Comparison of ENCODE assay signal across 13 cellular contexts in genomic region chr17:32310927-32311568, GRCh38. TPM values are rescaled to one million over a fixed set of nuclear protein-coding genes. Genes with fewer than 3 reads are reported as not detected.
DNase-seq lines count a peak whose midpoint lies in the region; ATAC-seq and TF ChIP-seq lines count a peak whose summit lies in the region.
"Had no signal": no experiment of that assay in that cellular context is flagged by ENCODE, and none has a peak within 500 bp of the region (broad histone marks: within the 10 kb centered on the region; RNA-seq: fewer than 3 reads in every experiment).

No MANE protein-coding gene starts in this region.

- TF ChIP-seq CTCF in progenitor cell of endocrine pancreas (IDR thresholded peaks at IDR 0.05; ENCODE audit: unreplicated experiment), result no peak
- TF ChIP-seq CTCF in smooth muscle cell (IDR thresholded peaks at IDR 0.05; ENCODE audit: borderline replicate concordance, insufficient read depth, poor library complexity, severe bottlenecking), result no peak

- no peak overlapping the region for H2AFZ ChIP-seq in smooth muscle cell (ENCODE audit: low read depth)

- no peak overlapping the region for H3K9ac ChIP-seq in smooth muscle cell (ENCODE audit: low read depth)
- H3K9ac ChIP-seq: BLaER1 had no signal

- no peak overlapping the region for H3K27ac Mint-ChIP-seq in progenitor cell of endocrine pancreas
- H3K27ac Mint-ChIP-seq: activated CD4-positive, alpha-beta T cell treated with anti-CD3 and anti-CD28 coated beads, Interleukin-2, amount 10 ng/mL, durations not matched to agents 7 days and 5 days had no signal

- H3K27me3 ChIP-seq in smooth muscle cell (ENCODE audit: low read depth), result peaks cover 64% of the 10 kb centered on the region
- H3K27me3 ChIP-seq: BLaER1, tibial nerve had no signal

- no peaks in the 10 kb centered on the region for H3K9me3 ChIP-seq in smooth muscle cell (replicated peaks; ENCODE audit: low read depth)
- H3K9me3 ChIP-seq: BLaER1, tibial nerve had no signal

- no peaks in the 10 kb centered on the region for H3K4me1 ChIP-seq in smooth muscle cell (ENCODE audit: low read depth)

- H3K27ac ChIP-seq in smooth muscle cell (ENCODE audit: low read depth), result no peak overlapping the region
- H3K27ac ChIP-seq: BLaER1, tibial nerve had no signal

- no peaks in the 10 kb centered on the region for H3F3A ChIP-seq in smooth muscle cell (ENCODE audit: low read depth)

- H3K36me3 Mint-ChIP-seq in progenitor cell of endocrine pancreas (ENCODE audit: insufficient read depth), result no peaks in the 10 kb centered on the region

- no peaks in the 10 kb centered on the region for H3K79me2 ChIP-seq in smooth muscle cell (ENCODE audit: low read depth)

- no peaks in the 10 kb centered on the region for H3K36me3 ChIP-seq in smooth muscle cell (ENCODE audit: low read depth)
- H3K36me3 ChIP-seq: BLaER1, tibial nerve had no signal

- H3K27me3 Mint-ChIP-seq in progenitor cell of endocrine pancreas, result peaks cover 17% of the 10 kb centered on the region

- H4K20me1 ChIP-seq in smooth muscle cell (ENCODE audit: low read depth), result no peaks in the 10 kb centered on the region
- H4K20me1 ChIP-seq: BLaER1 had no signal

- 37% methylated on average over 11 of the region's 11 CpGs for WGBS in smooth muscle cell (ENCODE audit: low lambda C conversion rate)

- no peak overlapping the region for H3K4me3 Mint-ChIP-seq in progenitor cell of endocrine pancreas (ENCODE audit: low read depth)
- H3K4me3 Mint-ChIP-seq: activated CD4-positive, alpha-beta T cell treated with anti-CD3 and anti-CD28 coated beads, Interleukin-2, amount 10 ng/mL, durations not matched to agents 7 days and 5 days had no signal

- no peak overlapping the region for H3K4me2 ChIP-seq in smooth muscle cell
- H3K4me2 ChIP-seq: BLaER1 had no signal

- no peak for ATAC-seq in HG03045 (IDR thresholded peaks at IDR 0.05; ENCODE audit: unreplicated experiment)

- H3K4me3 ChIP-seq in smooth muscle cell, result no peak overlapping the region
- H3K4me3 ChIP-seq: BLaER1 had no signal

- H3K4me1 Mint-ChIP-seq in progenitor cell of endocrine pancreas (ENCODE audit: low read depth), result peaks cover 10% of the 10 kb centered on the region

- DNase-seq in D341Med (ENCODE audit: low spot score), result peak; percentile 79
- DNase-seq in NCI-H1694 (lab: John Stamatoyannopoulos, UW), result peak; percentile 86
- peak; percentile 61 for DNase-seq in cerebellum (ENCODE audit: low spot score)
- DNase-seq in myocyte (ENCODE audit: low read depth), result peak; percentile 17
- no peak for DNase-seq in progenitor cell of endocrine pancreas (ENCODE audit: low spot score, unreplicated experiment)
- DNase-seq in NCI-H146 treated with DMSO at 0.1 percent for 48 hours (lab: John Stamatoyannopoulos, UW; ENCODE audit: unreplicated experiment), result no peak
- DNase-seq in smooth muscle cell (lab: John Stamatoyannopoulos, UW; ENCODE audit: unreplicated experiment), result no peak
- DNase-seq: activated CD4-positive, alpha-beta T cell treated with anti-CD3 and anti-CD28 coated beads, Interleukin-2, amount 10 ng/mL, durations not matched to agents 7 days and 5 days; NCI-H187; SHP77 had no signal

- no peaks in the 10 kb centered on the region for H3K9me3 Mint-ChIP-seq in progenitor cell of endocrine pancreas (ENCODE audit: low read depth)
- H3K9me3 Mint-ChIP-seq: activated CD4-positive, alpha-beta T cell treated with anti-CD3 and anti-CD28 coated beads, Interleukin-2, amount 10 ng/mL, durations not matched to agents 7 days and 5 days had no signal

RNA-seq across cellular contexts. Expression of gene C17orf75, which starts 30.9 kb away (rescaled TPM):
- total RNA-seq in cerebellum (32.9 TPM), myocyte (9.8 and 13.7 TPM in 2 replicates), progenitor cell of endocrine pancreas (39.1 TPM in 2 replicates), smooth muscle cell (15.2 and 19.0 TPM in 2 replicates)
- 14.0 TPM for polyA plus RNA-seq in myocyte (2012)
- polyA plus RNA-seq in smooth muscle cell, result 10.2 and 15.1 TPM in 2 replicates

RNA-seq across cellular contexts. Expression of gene ZNF207, which starts 38.9 kb away (rescaled TPM):
- total RNA-seq in cerebellum (221 TPM), myocyte (125 and 140 TPM in 2 replicates), progenitor cell of endocrine pancreas (226 and 240 TPM in 2 replicates), smooth muscle cell (158 and 196 TPM in 2 replicates)
- polyA plus RNA-seq in myocyte (2012), result 92.9 TPM
- polyA plus RNA-seq in smooth muscle cell, result 84.3 and 104 TPM in 2 replicates

RNA-seq across cellular contexts. Expression of gene RHBDL3, which starts 45.4 kb away (rescaled TPM):
- total RNA-seq in cerebellum (5.0 TPM), myocyte (0.16 and 0.36 TPM in 2 replicates), progenitor cell of endocrine pancreas (0.50 and 0.82 TPM in 2 replicates), smooth muscle cell (not detected in 2 replicates)
- 0.13 TPM for polyA plus RNA-seq in myocyte (2012)
- polyA plus RNA-seq in smooth muscle cell, result 0.11 TPM in 1 of 2 replicates, not detected in the other

Comparison
In these comparisons a context has a peak if more than half of its experiments do, and no peak if none do; other contexts are left out.
1. DNase-seq: peak in D341Med (single experiment), NCI-H1694 (single experiment), cerebellum (single experiment) and myocyte (single experiment); none in progenitor cell of endocrine pancreas (single experiment), NCI-H146 treated with DMSO at 0.1 percent for 48 hours (single experiment) and smooth muscle cell (single experiment).